Comparison of ENCODE assay signal across 8 cellular contexts in genomic region chr1:150560011-150560438, GRCh38. TPM values are rescaled to one million over a fixed set of nuclear protein-coding genes. Genes with fewer than 3 reads are reported as not detected.
A peak's percentile ranks its signal among the peaks of the same experiment; 100 is the strongest.
DNase-seq lines count a peak whose midpoint lies in the region; ATAC-seq and TF ChIP-seq lines count a peak whose summit lies in the region.

No MANE protein-coding gene starts in this region.

- peak; percentile 95 for TF ChIP-seq CTCF in WI38 (IDR thresholded peaks at IDR 0.05; ENCODE audit: low read depth, low read length)

- no peak overlapping the region for H3K4me3 ChIP-seq in WI38 (ENCODE audit: low read depth, low read length)

- DNase-seq in DMS79 treated with DMSO at 0.1 percent for 48 hours (lab: John Stamatoyannopoulos, UW) (peak; percentile 21), DMS79 (lab: John Stamatoyannopoulos, UW) (no peak), NCI-H2029 treated with DMSO at 0.1 percent for 48 hours (lab: John Stamatoyannopoulos, UW) (peak; percentile 33), left colon (peak; percentile 81 to 84), mesenteric fat pad (ENCODE audit: low spot score) (no peak)
- DNase-seq in central memory CD4-positive, alpha-beta T cell = peak; percentile 68
- peak; percentile 57 for DNase-seq in stimulated activated CD4-positive, alpha-beta T cell treated with anti-CD3 and anti-CD28 coated beads, Interleukin-2, amount 100 ng/mL, for 4 hours (ENCODE audit: low read depth)

- intact Hi-C loops in left colon (cut with DNase I, micrococcal nuclease) = loop anchor here in 1 of 2 donors (5.0 kb wide), 1 partner anchor 62 kb away; no protein-coding TSS in a partner anchor

- peak; percentile 23 for ATAC-seq in left colon

RNA-seq across cellular contexts. Expression of gene ADAMTSL4, which starts 10.8 kb away (rescaled TPM):
- total RNA-seq in left colon (1 to 10 TPM; 6.9 to 9.5 TPM), mesenteric fat pad (76.4 TPM)

RNA-seq across cellular contexts. Expression of gene MCL1, which starts 19.4 kb away (rescaled TPM):
- total RNA-seq in left colon = 100 to 1,000 TPM; 263 TPM
- 697 TPM for total RNA-seq in mesenteric fat pad

RNA-seq across cellular contexts. Expression of gene FALEC, which starts 44.5 kb away (rescaled TPM):
- total RNA-seq in left colon (not detected), mesenteric fat pad (not detected)

RNA-seq across cellular contexts. Expression of gene ECM1, which starts 52.1 kb away (rescaled TPM):
- 1 to 10 TPM; 6.3 to 9.1 TPM for total RNA-seq in left colon
- total RNA-seq in mesenteric fat pad = 33.1 TPM

Comparison
In these comparisons a context has a peak if more than half of its experiments do, and no peak if none do; other contexts are left out.
1. DNase-seq: peak in DMS79 treated with DMSO at 0.1 percent for 48 hours (single experiment), NCI-H2029 treated with DMSO at 0.1 percent for 48 hours (single experiment), central memory CD4-positive, alpha-beta T cell (single experiment), left colon (2 of 2) and stimulated activated CD4-positive, alpha-beta T cell treated with anti-CD3 and anti-CD28 coated beads, Interleukin-2, amount 100 ng/mL, for 4 hours (single experiment); none in DMS79 (single experiment) and mesenteric fat pad (single experiment).